In the genomic region with DNA sequence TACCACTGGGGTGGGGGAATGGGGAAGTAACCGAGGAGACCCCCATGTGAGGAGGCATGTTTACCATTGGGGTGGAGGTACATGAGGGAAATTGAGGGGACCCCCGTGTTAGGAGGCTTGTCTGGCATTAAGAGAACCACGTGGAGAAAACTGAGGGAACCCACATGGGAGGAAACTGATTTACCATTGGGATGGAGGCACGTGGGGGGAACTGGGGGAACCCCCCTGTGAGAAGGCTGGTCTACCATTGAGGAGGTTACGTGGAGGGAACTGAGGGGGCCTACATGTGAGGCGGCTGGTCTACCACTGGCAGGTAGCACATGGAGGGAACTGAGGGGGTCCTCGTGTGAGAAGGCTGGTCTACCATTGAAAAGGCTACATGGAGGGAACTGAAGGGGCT, we compare ENCODE assay signal across 24 cellular contexts.
DNase-seq lines count a peak whose midpoint lies in the region; ATAC-seq, FAIRE-seq and TF ChIP-seq lines count a peak whose summit lies in the region.
"Had no signal": no experiment of that assay in that cellular context is flagged by ENCODE, and none has a peak within 500 bp of the region (broad histone marks: within the 10 kb centered on the region; RNA-seq: fewer than 3 reads in every experiment).

No MANE protein-coding gene starts in this region.

- H3K4me1 ChIP-seq in right atrium auricular region (no peaks in the 10 kb centered on the region), left ventricle myocardium inferior (no peaks in the 10 kb centered on the region)
- H3K4me1 ChIP-seq: esophagus squamous epithelium, stomach, upper lobe of left lung had no signal

- no peak for TF ChIP-seq POLR2A in GM12892 (IDR thresholded peaks at IDR 0.05; ENCODE audit: low read depth, low read length)

- H3K27me3 ChIP-seq in right atrium auricular region (no peaks in the 10 kb centered on the region), left ventricle myocardium inferior (ENCODE audit: low read depth) (peaks cover 60% of the 10 kb centered on the region)
- H3K27me3 ChIP-seq: upper lobe of left lung had no signal

- H3K4me3 ChIP-seq in right atrium auricular region (no peak overlapping the region), left ventricle myocardium inferior (no peak overlapping the region)
- H3K4me3 ChIP-seq: esophagus squamous epithelium, stomach, upper lobe of left lung had no signal

- TF ChIP-seq CTCF in right atrium auricular region (IDR thresholded peaks at IDR 0.05) (no peak), left ventricle myocardium inferior (IDR thresholded peaks at IDR 0.05; ENCODE audit: borderline replicate concordance) (no peak)

- no peak for FAIRE-seq in GM12892 (lab: Jason Lieb, UNC)
- FAIRE-seq: keratinocyte had no signal

- H3K9me3 ChIP-seq in right atrium auricular region, result peaks cover 0 to 5% of the 10 kb centered on the region in 2 donors
- H3K9me3 ChIP-seq in left ventricle myocardium inferior (replicated peaks), result peaks cover 11% of the 10 kb centered on the region
- H3K9me3 ChIP-seq: esophagus squamous epithelium had no signal

- intact Hi-C loops in left ventricle myocardium inferior (cut with micrococcal nuclease), result no loop called here
- intact Hi-C loops in posterior vena cava (cut with DNase I), result no loop called here

- H3K36me3 ChIP-seq in right atrium auricular region (no peaks in the 10 kb centered on the region), left ventricle myocardium inferior (no peaks in the 10 kb centered on the region)
- H3K36me3 ChIP-seq: esophagus squamous epithelium, stomach, upper lobe of left lung had no signal

- H3K27ac ChIP-seq in right atrium auricular region (no peak overlapping the region), left ventricle myocardium inferior (replicated peaks) (no peak overlapping the region)
- H3K27ac ChIP-seq: esophagus squamous epithelium, stomach, upper lobe of left lung had no signal

- no peak for ATAC-seq in GM19455 (IDR thresholded peaks at IDR 0.05; ENCODE audit: unreplicated experiment)

- DNase-seq in right atrium auricular region (ENCODE audit: low spot score), result peak; percentile 23
- no peak for DNase-seq in left ventricle myocardium inferior
- DNase-seq in ecto neural progenitor cell (ENCODE audit: low spot score), result peak; percentile 16
- DNase-seq in posterior vena cava (ENCODE audit: low spot score), result peak; percentile 26
- DNase-seq in NCI-H345 (lab: John Stamatoyannopoulos, UW), result no peak
- DNase-seq in GM12892 (ENCODE audit: insufficient read length), result no peak
- DNase-seq: activated CD4-positive, CD25-positive, alpha-beta regulatory T cell; activated naive CD4-positive, alpha-beta T cell; anterior cingulate cortex; caudate nucleus; effector CD8-positive, alpha-beta T cell; esophagus squamous epithelium; NCI-H1105; NCI-H2029; nucleus accumbens; OCI-M1; retina; Right ventricle myocardium superior; stimulated activated CD4-positive, alpha-beta T cell treated with anti-CD3 and anti-CD28 coated beads, Interleukin-12 subunit alpha, Interleukin-12 subunit beta, amount 100 ng/mL, for 4 hours; stomach; T1000 had no signal

Comparison
In these comparisons a context has a peak if more than half of its experiments do, and no peak if none do; other contexts are left out.
1. DNase-seq: peak in right atrium auricular region (single experiment), ecto neural progenitor cell (single experiment) and posterior vena cava (single experiment); none in left ventricle myocardium inferior (single experiment), NCI-H345 (single experiment) and GM12892 (single experiment).